In the genomic region with DNA sequence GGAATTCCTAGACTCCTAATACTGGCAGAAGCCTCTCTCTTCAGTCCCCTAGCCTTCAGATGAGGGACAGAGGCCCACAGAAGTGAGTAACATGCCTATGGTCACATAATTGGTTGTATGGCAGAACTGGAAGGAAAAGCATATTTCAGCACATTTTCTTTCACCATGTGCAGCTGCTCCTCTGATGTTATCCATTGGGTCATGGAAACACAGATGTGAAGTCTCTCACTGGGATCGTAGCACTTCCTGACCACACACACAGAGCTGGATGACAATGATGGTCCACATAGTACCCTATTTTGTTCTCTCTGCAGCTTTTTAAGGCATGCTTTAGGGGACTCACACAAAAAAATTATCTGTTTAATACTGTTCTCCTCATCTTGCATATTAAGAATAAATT, we compare ENCODE assay signal across 18 cellular contexts. TPM values are rescaled to one million over a fixed set of nuclear protein-coding genes. Genes with fewer than 3 reads are reported as not detected.
"Had no signal": no experiment of that assay in that cellular context is flagged by ENCODE, and none has a peak within 500 bp of the region (broad histone marks: within the 10 kb centered on the region; RNA-seq: fewer than 3 reads in every experiment).

No MANE protein-coding gene starts in this region.

- FAIRE-seq: keratinocyte had no signal

- DNase-seq: activated CD4-positive, alpha-beta T cell treated with anti-CD3 and anti-CD28 coated beads, Interleukin-2, amount 50 U/mL, for 1 hour; activated CD8-positive, alpha-beta memory T cell treated with anti-CD3 and anti-CD28 coated beads, Interleukin-2, amount 50 U/mL, for 48 hours; activated gamma-delta T cell; amniotic stem cell; dermis blood vessel endothelial cell; effector memory CD8-positive, alpha-beta T cell; foreskin keratinocyte; glutamatergic neuron; left lung; naive B cell; retina; transverse colon; uterus had no signal

- H3K27me3 ChIP-seq: left lung, transverse colon, uterus had no signal

- H3K9me3 ChIP-seq: left lung, transverse colon, uterus had no signal

- H3K36me3 ChIP-seq: left lung, transverse colon, uterus had no signal

- ATAC-seq: effector memory CD8-positive, alpha-beta T cell; foreskin keratinocyte; left lung had no signal

- H3K27ac ChIP-seq: epithelial cell of prostate, foreskin keratinocyte, left lung, skin epidermis, transverse colon, uterus had no signal

- H3K4me3 ChIP-seq: left lung, skin epidermis, transverse colon, uterus had no signal

- H3K4me1 ChIP-seq: foreskin keratinocyte, left lung, transverse colon, uterus had no signal

RNA-seq across cellular contexts. Expression of a gene that starts 24.5 kb away (rescaled TPM):
- total RNA-seq: dermis blood vessel endothelial cell, neural crest cell, omental fat pad had no signal
